In genomic region chr1:58767143-58767542, GRCh38 we compare ENCODE assay signal across 18 cellular contexts. TPM values are rescaled to one million over a fixed set of nuclear protein-coding genes. Genes with fewer than 3 reads are reported as not detected.
DNase-seq lines count a peak whose midpoint lies in the region; ATAC-seq, FAIRE-seq and TF ChIP-seq lines count a peak whose summit lies in the region.
"Had no signal": no experiment of that assay in that cellular context is flagged by ENCODE, and none has a peak within 500 bp of the region (broad histone marks: within the 10 kb centered on the region; RNA-seq: fewer than 3 reads in every experiment).

No MANE protein-coding gene starts in this region.

- H3K36me3 Mint-ChIP-seq in HFFc6 (ENCODE audit: low read depth), result peaks cover 14% of the 10 kb centered on the region
- H3K36me3 Mint-ChIP-seq: CD8-positive, alpha-beta T cell had no signal

- in situ Hi-C loops in GM12878 (cut with MboI), result no loop called here

- no peaks in the 10 kb centered on the region; the same call in 1 of the 2 replicates for H4K20me1 ChIP-seq in GM12878 (ENCODE audit: control insufficient read depth, insufficient read depth)
- H4K20me1 ChIP-seq: BLaER1 treated with 17β-estradiol and CSF1 and Interleukin-3, amounts not matched to agents 10 nM and 100 nM had no signal

- BruUV-seq in GM12878 (replicated peaks; lab: Mats Ljungman, UMichigan), result no TSS peak

- WGBS in GM12878 (ENCODE audit: insufficient coverage, insufficient replicate concordance, low lambda C conversion rate, missing lambda C conversion rate), result 88% methylated on average over 1 of the region's 1 CpG
- 74 to 88% (median 75%) methylated on average over 1 of the region's 1 CpG for WGBS in psoas muscle, 3 donors
- WGBS in body of pancreas, 2 donors, result 90 to 97% methylated on average over 1 of the region's 1 CpG

- H3K27ac ChIP-seq in right atrium auricular region (no peak overlapping the region), GM12878 (ENCODE audit: control insufficient read depth, insufficient read depth) (no peak overlapping the region), psoas muscle (no peak overlapping the region), body of pancreas (no peak overlapping the region)
- H3K27ac ChIP-seq: BLaER1 treated with 17β-estradiol and CSF1 and Interleukin-3, amounts not matched to agents 10 nM and 100 nM; HL-60 had no signal

- H3K9me3 ChIP-seq in right atrium auricular region, result no peaks in the 10 kb centered on the region
- H3K9me3 ChIP-seq in GM12878 (replicated peaks; ENCODE audit: control insufficient read depth, insufficient read depth, low read length), result no peaks in the 10 kb centered on the region; the same call in 2 of the 3 replicates
- no peaks in the 10 kb centered on the region for H3K9me3 ChIP-seq in psoas muscle
- H3K9me3 ChIP-seq in body of pancreas, result no peaks in the 10 kb centered on the region
- H3K9me3 ChIP-seq: BLaER1 treated with 17β-estradiol and CSF1 and Interleukin-3, amounts not matched to agents 10 nM and 100 nM had no signal

- H3K4me2 ChIP-seq in GM12878 (ENCODE audit: control insufficient read depth, insufficient read depth), result no peak overlapping the region
- H3K4me2 ChIP-seq: BLaER1 treated with 17β-estradiol and CSF1 and Interleukin-3, amounts not matched to agents 10 nM and 100 nM had no signal

- H3K4me1 Mint-ChIP-seq in HFFc6 (ENCODE audit: low read depth), result peaks cover 80% of the 10 kb centered on the region
- H3K4me1 Mint-ChIP-seq: B cell had no signal

- ATAC-seq in Right ventricle myocardium superior (ENCODE audit: poor library complexity) (peak; percentile 63), GM12878 (no peak), psoas muscle (peak; percentile 43 to 76 (median 70)), body of pancreas (no peak)
- ATAC-seq: CD8-positive, alpha-beta T cell had no signal

- H3K4me3 ChIP-seq in right atrium auricular region (no peak overlapping the region), GM12878 (no peak overlapping the region), psoas muscle (no peak overlapping the region), body of pancreas (no peak overlapping the region)
- H3K4me3 ChIP-seq: BLaER1 treated with 17β-estradiol and CSF1 and Interleukin-3, amounts not matched to agents 10 nM and 100 nM had no signal

- no peaks in the 10 kb centered on the region for H3K27me3 ChIP-seq in right atrium auricular region
- peaks cover 0 to 3% of the 10 kb centered on the region in 2 experiments; a peak in 2 of 4 replicates for H3K27me3 ChIP-seq in GM12878 (replicated peaks in 1 of 2; ENCODE audit: control insufficient read depth in 2 of 2, insufficient read depth in 2 of 2, low read length in 1 of 2)
- H3K27me3 ChIP-seq in psoas muscle (ENCODE audit: insufficient read depth in 3 of 3, low read length in 2 of 3), result no peaks in the 10 kb centered on the region
- no peaks in the 10 kb centered on the region for H3K27me3 ChIP-seq in body of pancreas
- H3K27me3 ChIP-seq: BLaER1 treated with 17β-estradiol and CSF1 and Interleukin-3, amounts not matched to agents 10 nM and 100 nM had no signal

- POLR2A ChIA-PET in GM12878 (lab: Charles Lee), result interaction anchor here (0.5 kb wide), 1 partner anchor 25 kb away, joined by 3 read pairs; no protein-coding TSS in a partner anchor

- H2AFZ ChIP-seq in GM12878 (ENCODE audit: control insufficient read depth, low read depth, low read length), result no peak overlapping the region

- TF ChIP-seq POLR2A in GM12878 (IDR thresholded peaks at IDR 0.05; ENCODE audit: low read depth, low read length) (no peak), body of pancreas (IDR thresholded peaks at IDR 0.05) (no peak)

- no peak overlapping the region for H3K4me3 Mint-ChIP-seq in HFFc6
- H3K4me3 Mint-ChIP-seq: B cell; CD8-positive, alpha-beta T cell; H9 had no signal

- no peak for DNase-seq in Right ventricle myocardium superior
- no peak for DNase-seq in right atrium auricular region (ENCODE audit: low spot score)
- no peak for DNase-seq in HFFc6
- no peak for DNase-seq in GM12878 (ENCODE audit: low read depth, low spot score)
- no peak for DNase-seq in psoas muscle
- DNase-seq in midbrain (lab: John Stamatoyannopoulos, UW), result no peak
- DNase-seq in body of pancreas, result no peak
- DNase-seq: 8988T; Calu3; CD8-positive, alpha-beta T cell; DMS79 treated with DMSO at 0.1 percent for 48 hours; GF-D8; H9 had no signal

- no peak for TF ChIP-seq RAD21 in GM12878 (IDR thresholded peaks at IDR 0.05; ENCODE audit: insufficient read depth, low read depth, low read length)

- CTCF ChIA-PET in GM12878 (lab: Yijun Ruan, JAX), result interaction anchor here (0.9 to 1.7 kb wide), 7 partner anchors 8 to 932 kb away, joined by 3 to 10 read pairs (median 5); no protein-coding TSS in a partner anchor

- SMC1A ChIA-PET in GM12878 (lab: Charles Lee; ENCODE audit: uncharacterized antibody, unreplicated experiment), result interaction anchor here (0.5 to 1.7 kb wide), 7 partner anchors 9 to 932 kb away, joined by 3 to 7 read pairs (median 4); no protein-coding TSS in a partner anchor

- no peak for FAIRE-seq in GM12878 (lab: Jason Lieb, UNC)
- FAIRE-seq: GM19239, H1 had no signal

- H3K27me3 Mint-ChIP-seq in HFFc6 (ENCODE audit: insufficient read depth), result peaks cover 1% of the 10 kb centered on the region; the same call in 1 of the 2 replicates

- H3K27ac Mint-ChIP-seq in HFFc6, result peak overlapping the region; percentile 60; the same call in 1 of the 2 replicates
- H3K27ac Mint-ChIP-seq: B cell; CD8-positive, alpha-beta T cell; H9 had no signal

- no peak for TF ChIP-seq EP300 in GM12878 (IDR thresholded peaks at IDR 0.05; ENCODE audit: borderline replicate concordance in 1 of 2, control insufficient read depth in 1 of 2, low read depth in 2 of 2, low read length in 2 of 2)

- H3K4me1 ChIP-seq in right atrium auricular region, result peaks cover 0 to 3% of the 10 kb centered on the region in 2 donors
- H3K4me1 ChIP-seq in GM12878 (ENCODE audit: control insufficient read depth, insufficient read depth, low read length), result no peaks in the 10 kb centered on the region
- H3K4me1 ChIP-seq in psoas muscle, result peaks cover 10% of the 10 kb centered on the region
- H3K4me1 ChIP-seq in body of pancreas, result peaks cover 5% of the 10 kb centered on the region
- H3K4me1 ChIP-seq: BLaER1 treated with 17β-estradiol and CSF1 and Interleukin-3, amounts not matched to agents 10 nM and 100 nM had no signal

- TF ChIP-seq CTCF in right atrium auricular region (IDR thresholded peaks at IDR 0.05) (no peak), HFFc6 (IDR thresholded peaks at IDR 0.05) (no peak), GM12878 (IDR thresholded peaks at IDR 0.05 in 2 of 3, conservative IDR thresholded peaks at IDR 0.05 in 1 of 3; ENCODE audit: control insufficient read depth in 2 of 3, extremely low read depth in 1 of 3, insufficient read depth in 1 of 3, low read depth in 3 of 3, low read length in 3 of 3) (no peak), psoas muscle (IDR thresholded peaks at IDR 0.05) (no peak), body of pancreas (IDR thresholded peaks at IDR 0.05) (no peak)

- H3K36me3 ChIP-seq in right atrium auricular region (no peaks in the 10 kb centered on the region), GM12878 (ENCODE audit: control insufficient read depth in 2 of 2, insufficient read depth in 2 of 2, low read length in 1 of 2) (no peaks in the 10 kb centered on the region), psoas muscle (ENCODE audit: insufficient read depth in 1 of 2, low read depth in 1 of 2) (no peaks in the 10 kb centered on the region), body of pancreas (replicated peaks in 1 of 2; ENCODE audit: insufficient read depth in 1 of 2, low read depth in 2 of 2) (no peaks in the 10 kb centered on the region)
- H3K36me3 ChIP-seq: BLaER1 treated with 17β-estradiol and CSF1 and Interleukin-3, amounts not matched to agents 10 nM and 100 nM had no signal

- RAD21 ChIA-PET in GM12878 (lab: Charles Lee; ENCODE audit: unreplicated experiment), result no interaction called here

- intact Hi-C loops in Right ventricle myocardium superior (cut with DNase I), result no loop called here
- intact Hi-C loops in GM12878 (cut with micrococcal nuclease; ENCODE audit: unreplicated experiment), result no loop called here
- intact Hi-C loops in psoas muscle (cut with DNase I), result loop anchor here in 1 of 2 donors (2.0 kb wide), 1 partner anchor 26 kb away; no protein-coding TSS in a partner anchor
- intact Hi-C loops in body of pancreas (cut with DNase I), result no loop called here

- no peak overlapping the region for H3K9ac ChIP-seq in GM12878 (ENCODE audit: control insufficient read depth, insufficient read depth, low read length)
- H3K9ac ChIP-seq: BLaER1 treated with 17β-estradiol and CSF1 and Interleukin-3, amounts not matched to agents 10 nM and 100 nM had no signal

- no peaks in the 10 kb centered on the region for H3K79me2 ChIP-seq in GM12878 (ENCODE audit: control insufficient read depth, insufficient read depth, low read length)

- peaks cover 5% of the 10 kb centered on the region; the same call in 1 of the 2 replicates for H3K9me3 Mint-ChIP-seq in HFFc6
- H3K9me3 Mint-ChIP-seq: CD8-positive, alpha-beta T cell; H9 had no signal

TF ChIP-seq in GM12878, 131 proteins besides CTCF, POLR2A, EP300 and RAD21:
- TF ChIP-seq SIX5 (IDR thresholded peaks at IDR 0.05; ENCODE audit: low read depth, low read length, severe bottlenecking) (peak; percentile 24), ATF7 (IDR thresholded peaks at IDR 0.05; ENCODE audit: low read depth) (no peak)

RNA-seq across cellular contexts. Expression of gene JUN, which starts 16.7 kb away (rescaled TPM):
- total RNA-seq in Right ventricle myocardium superior (54.8 TPM), right atrium auricular region (100 to 1,000 TPM in 1 of 2 donors, 10 to 100 TPM in 1; 74.3 to 199 TPM), GM12878 (2014; rRNA removed) (6.0 and 6.7 TPM in 2 replicates), GM12878 (2014; rRNA removed; fragmentation: Illumina TruSeq; extraction: Trizol) (1.6 and 1.8 TPM in 2 replicates), GM12878 (2021) (8.4 and 8.7 TPM in 2 replicates), psoas muscle (100 to 1,000 TPM in 3 of 4 donors, 10 to 100 TPM in 1; 93.8 to 213 (median 164) TPM), body of pancreas (100 to 1,000 TPM; 320 to 712 TPM)
- 10 to 100 TPM; 80.5 to 91.1 (median 82.2) TPM for total RNA-seq in HFFc6 (2021; fragmentation: NEBNext Ultra II Directional; extraction: Animal tissue kit (Norgen Biotek cat#: 25700))
- 6.6 and 8.6 TPM in 2 replicates for total RNA-seq in GM12878 (2013; cell fraction: nucleolus; rRNA removed)
- 2.8 TPM for polyA plus RNA-seq in GM12878 (2011; ENCODE audit: low read depth)
- polyA plus RNA-seq in GM12878 (2011; rRNA removed) (1.4 and 2.5 TPM in 2 replicates), GM12878 (2014; fragmentation: Illumina TruSeq; extraction: Trizol) (1.4 and 1.8 TPM in 2 replicates), GM12878 (2014; fragmentation: Nextera tagmentation; extraction: Ambion mirVana) (under 1 TPM; 0.18 to 0.37 TPM), GM12878 (2014; rRNA removed) (6.3 and 6.4 TPM in 2 replicates), GM12878 (2016; fragmentation: Nextera tagmentation; extraction: Ambion mirVana) (1 to 10 TPM; 3.1 to 3.7 TPM), psoas muscle (100 to 1,000 TPM in 1 of 3 donors, 10 to 100 TPM in 2; 40.1 to 137 (median 60.0) TPM)
- polyA plus RNA-seq in GM12878 (2011; cell fraction: cytosol; rRNA removed), result 2.7 and 3.0 TPM in 2 replicates
- 4.1 and 4.5 TPM in 2 replicates for polyA plus RNA-seq in GM12878 (2011; cell fraction: nucleus; rRNA removed)
- polyA plus RNA-seq in GM12878 (2012), result 10.7 and 15.4 TPM in 2 replicates
- 1.8 and 3.8 TPM in 2 replicates for polyA minus RNA-seq in GM12878 (2011; rRNA and poly(A)+ RNA removed)
- polyA minus RNA-seq in GM12878 (2011; cell fraction: cytosol; rRNA and poly(A)+ RNA removed), result 2.3 and 2.9 TPM in 2 replicates
- polyA minus RNA-seq in GM12878 (2011; cell fraction: nucleus; rRNA and poly(A)+ RNA removed), result 9.4 and 13.0 TPM in 2 replicates

Comparison
In these comparisons a context has a peak if more than half of its experiments do, and no peak if none do; other contexts are left out.
1. ATAC-seq: peak in Right ventricle myocardium superior (single experiment) and psoas muscle (4 of 4); none in GM12878 (single experiment) and body of pancreas (single experiment).